In the genomic region with DNA sequence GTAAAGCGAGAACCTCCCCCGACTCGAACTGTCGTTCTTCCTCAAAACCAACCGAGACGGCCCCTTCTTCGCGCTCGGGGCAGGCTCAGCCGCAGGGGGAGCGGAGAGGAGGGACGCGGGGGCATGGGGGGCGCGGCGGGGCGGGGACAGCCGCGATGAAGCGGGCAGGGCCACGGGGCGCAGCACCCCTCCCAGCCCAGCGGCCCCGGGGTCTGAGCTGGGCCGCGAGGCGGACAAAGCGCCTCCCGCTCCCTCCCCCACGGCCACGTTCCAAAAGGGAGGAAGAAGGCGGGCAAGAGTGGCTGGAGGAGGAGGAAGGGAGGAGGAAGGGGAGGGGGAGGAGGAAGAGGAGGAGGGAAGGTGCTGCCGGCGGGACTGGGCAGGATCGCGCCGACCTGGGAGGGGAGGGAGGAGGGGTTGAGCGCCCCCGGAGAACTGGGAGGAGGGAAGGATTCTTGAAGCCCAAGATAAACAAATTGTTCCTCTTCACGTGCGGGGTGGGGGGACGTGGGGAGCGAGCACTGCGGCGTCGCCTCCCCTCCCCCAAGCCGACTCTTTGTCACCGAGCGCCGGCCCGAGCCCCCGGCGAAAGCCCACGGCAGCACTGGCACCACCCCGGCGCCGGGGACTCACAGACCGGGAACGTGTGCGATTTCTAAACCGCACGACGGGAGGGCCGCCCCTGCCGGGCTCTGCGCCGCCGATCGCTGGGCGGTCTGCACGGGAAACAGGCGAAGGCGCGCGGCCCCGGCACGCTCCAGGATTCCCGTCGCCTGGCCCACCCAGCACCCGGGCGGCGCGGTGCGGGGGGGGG, we compare ENCODE assay signal across 8 cellular contexts. TPM values are rescaled to one million over a fixed set of nuclear protein-coding genes. Genes with fewer than 3 reads are reported as not detected.
DNase-seq lines count a peak whose midpoint lies in the region; ATAC-seq, FAIRE-seq and TF ChIP-seq lines count a peak whose summit lies in the region.

No MANE protein-coding gene starts in this region.

- H3K27ac ChIP-seq in right lobe of liver = peak overlapping the region; percentile 90 to 96 (median 96)

- H3K4me3 ChIP-seq in right lobe of liver = peak overlapping the region; percentile 78 to 84 (median 82)

- H3K27me3 ChIP-seq in right lobe of liver = no peaks in the 10 kb centered on the region

- DNase-seq in DMS 273 treated with DMSO at 0.1 percent for 48 hours (lab: John Stamatoyannopoulos, UW) (peak; percentile 86), HTR-8/SVneo (ENCODE audit: insufficient read length, low spot score) (peak; percentile 59), NOMO-1 treated with dmso at 0.1 percent for 144 hours (lab: John Stamatoyannopoulos, UW; ENCODE audit: unreplicated experiment) (peak; percentile 96), right lobe of liver (peak; percentile 92 to 97 (median 95))
- peak; percentile 55 to 57 for DNase-seq in activated CD8-positive, alpha-beta memory T cell treated with anti-CD3 and anti-CD28 coated beads for 4 hours (ENCODE audit: low read depth in 2 of 2)
- peak; percentile 64 for DNase-seq in effector CD4-positive, alpha-beta T cell
- DNase-seq in stimulated activated CD4-positive, alpha-beta T cell treated with anti-CD3 and anti-CD28 coated beads, Interleukin-4, amount 100 ng/mL, for 4 hours = peak; percentile 27 to 80

- TF ChIP-seq CTCF in right lobe of liver (IDR thresholded peaks at IDR 0.05) = no peak

- peaks cover 4 to 35% (median 8%) of the 10 kb centered on the region in 4 donors for H3K4me1 ChIP-seq in right lobe of liver

- H3K36me3 ChIP-seq in right lobe of liver = no peaks in the 10 kb centered on the region

- H3K9me3 ChIP-seq in right lobe of liver = no peaks in the 10 kb centered on the region

- WGBS in right lobe of liver (ENCODE audit: insufficient coverage, low coverage, low lambda C conversion rate, missing lambda C conversion rate) = 0% methylated on average over 23 of the region's 84 CpGs

- TF ChIP-seq POLR2A in right lobe of liver (IDR thresholded peaks at IDR 0.05) = peak; percentile 51

- ATAC-seq in right lobe of liver (peak; percentile 56 to 74 (median 65)), HG03460 (IDR thresholded peaks at IDR 0.05; ENCODE audit: unreplicated experiment) (no peak)

- intact Hi-C loops in right lobe of liver (cut with DNase I) = no loop called here

- peak; percentile 93 for FAIRE-seq in HTR-8/SVneo (lab: Jason Lieb, UNC)

RNA-seq across cellular contexts. Expression of a gene that starts 2.9 kb away (rescaled TPM):
- total RNA-seq in right lobe of liver = 1 to 10 TPM; 2.6 to 7.8 (median 5.0) TPM
